In the genomic region with DNA sequence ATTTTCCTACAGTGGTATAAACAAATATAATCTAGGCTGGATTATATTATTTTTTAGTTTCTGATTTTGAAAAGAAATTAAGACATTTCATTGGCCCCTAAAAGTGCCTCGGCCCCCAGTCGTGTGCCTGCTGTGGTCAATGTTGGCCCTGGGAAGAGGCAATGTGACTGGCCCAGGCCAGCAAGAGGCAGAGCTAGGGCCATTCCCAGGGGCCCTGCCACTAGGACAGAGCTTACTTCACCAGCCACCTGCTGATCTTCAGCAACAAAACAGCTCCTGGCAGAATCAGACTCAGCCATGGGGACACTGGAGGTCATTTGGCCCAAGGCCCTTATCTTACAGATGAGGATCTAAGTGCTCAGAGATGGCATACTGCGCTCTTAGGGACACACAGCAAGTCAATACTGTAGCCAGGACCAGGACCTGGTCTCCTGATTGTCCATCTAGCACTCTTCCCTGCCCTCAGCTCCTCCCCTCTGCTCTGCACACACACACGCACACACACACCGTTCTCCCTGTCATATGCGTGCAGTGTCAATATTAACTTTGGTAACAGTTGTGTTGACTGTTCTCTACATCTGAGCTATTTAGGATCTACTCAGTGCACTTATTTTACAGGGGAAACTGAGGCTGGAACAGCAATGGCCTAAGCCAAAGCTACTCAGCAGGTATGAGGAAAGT, we compare ENCODE assay signal across 1 cellular context.
TF ChIP-seq lines count a peak whose summit lies in the region.

No MANE protein-coding gene starts in this region.

TF ChIP-seq in H1, 55 proteins besides CTCF, POLR2A, EP300 and RAD21 (continued from another document):
- TF ChIP-seq PHF8 (conservative IDR thresholded peaks at IDR 0.05; ENCODE audit: low read depth, low read length) (no peak), TAF7 (optimal IDR thresholded peaks at IDR 0.05; ENCODE audit: borderline replicate concordance, low read depth, low read length) (no peak), RXRA (IDR thresholded peaks at IDR 0.05; ENCODE audit: insufficient read depth, low read depth, low read length) (no peak), EZH2 (IDR thresholded peaks at IDR 0.05; ENCODE audit: low read depth, low read length, severe bottlenecking) (no peak), SP4 (IDR thresholded peaks at IDR 0.05; ENCODE audit: low read length) (no peak), ATF3 (IDR thresholded peaks at IDR 0.05; ENCODE audit: insufficient read depth, low read depth, low read length) (no peak), CTBP2 (IDR thresholded peaks at IDR 0.05; ENCODE audit: borderline replicate concordance, insufficient read depth, insufficient read length, low read length) (no peak)
